Comparison of ENCODE assay signal across 29 cellular contexts in the genomic region with DNA sequence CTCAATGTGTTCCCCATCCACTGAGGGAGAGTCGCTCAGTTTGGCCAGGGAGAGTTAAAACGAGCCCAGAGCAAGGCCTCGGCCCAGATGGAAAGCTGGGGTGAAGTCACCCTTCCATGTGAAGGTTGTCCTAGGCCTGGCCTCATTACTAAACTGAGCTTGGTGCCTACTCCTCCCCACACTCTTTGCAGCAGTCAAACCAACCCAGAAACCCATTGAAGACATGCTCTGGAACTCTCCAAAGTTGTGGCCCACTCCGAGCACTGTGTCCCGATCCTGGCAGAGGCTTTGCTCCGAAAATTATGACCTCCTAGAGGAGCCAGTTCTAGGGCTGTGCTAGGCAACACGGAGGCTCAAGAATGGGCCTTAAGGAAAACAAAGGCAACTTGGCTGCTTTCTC. TPM values are rescaled to one million over a fixed set of nuclear protein-coding genes. Genes with fewer than 3 reads are reported as not detected.
"Had no signal": no experiment of that assay in that cellular context is flagged by ENCODE, and none has a peak within 500 bp of the region (broad histone marks: within the 10 kb centered on the region; RNA-seq: fewer than 3 reads in every experiment).

No MANE protein-coding gene starts in this region.

- H3K4me1 Mint-ChIP-seq: activated CD4-positive, alpha-beta T cell treated with anti-CD3 and anti-CD28 coated beads, Interleukin-2, amount 10 ng/mL, durations not matched to agents 24 days and 14 days; activated naive CD4-positive, alpha-beta T cell treated with anti-CD3 and anti-CD28 coated beads, Interleukin-2, amount 50 U/mL, for 24 hours; activated naive CD8-positive, alpha-beta T cell treated with anti-CD3 and anti-CD28 coated beads, Interleukin-2, amount 10 ng/mL, durations not matched to agents 7 days and 5 days had no signal

- H3K27ac ChIP-seq: ascending aorta, cardiac muscle cell, SJSA1 had no signal

- H3K36me3 ChIP-seq: ascending aorta, cardiac muscle cell, MG63, SJSA1 had no signal

- H3K36me3 Mint-ChIP-seq: activated naive CD4-positive, alpha-beta T cell treated with anti-CD3 and anti-CD28 coated beads, Interleukin-2, amount 50 U/mL, for 24 hours; activated naive CD8-positive, alpha-beta T cell treated with anti-CD3 and anti-CD28 coated beads, Interleukin-2, amount 10 ng/mL, durations not matched to agents 7 days and 5 days had no signal

- H3K4me3 ChIP-seq: ascending aorta, cardiac muscle cell, MG63, SJSA1 had no signal

- DNase-seq: activated CD4-positive, alpha-beta T cell treated with anti-CD3 and anti-CD28 coated beads, Interleukin-2, amount 10 ng/mL, durations not matched to agents 24 days and 14 days; activated CD4-positive, alpha-beta T cell treated with anti-CD3 and anti-CD28 coated beads, Interleukin-2, amount 50 U/mL, for 4 hours; activated gamma-delta T cell; activated naive CD4-positive, alpha-beta T cell treated with Interleukin-2 at 50 U/mL for 16 hours; activated naive CD8-positive, alpha-beta T cell treated with anti-CD3 and anti-CD28 coated beads, Interleukin-2, amount 10 ng/mL, durations not matched to agents 7 days and 5 days; activated T-cell treated with anti-CD3 and anti-CD28 coated beads, Interleukin-2, amount 50 U/mL, for 24 hours; amygdala; Kasumi-1; KG1; MG63; NCI-H1048; NCI-H1105 treated with DMSO at 0.1 percent for 48 hours; NCI-H1436; NCI-H1694; NCI-H1930; NCI-H2081 treated with DMSO at 0.1 percent for 48 hours; NCI-H345; NCI-H524 treated with DMSO at 0.1 percent for 48 hours; SHP77 treated with DMSO at 0.1 percent for 48 hours; SK-N-SH had no signal

- H3K9me3 Mint-ChIP-seq: activated CD4-positive, alpha-beta T cell treated with anti-CD3 and anti-CD28 coated beads, Interleukin-2, amount 10 ng/mL, durations not matched to agents 24 days and 14 days; activated naive CD4-positive, alpha-beta T cell treated with anti-CD3 and anti-CD28 coated beads, Interleukin-2, amount 50 U/mL, for 24 hours; activated naive CD8-positive, alpha-beta T cell treated with anti-CD3 and anti-CD28 coated beads, Interleukin-2, amount 10 ng/mL, durations not matched to agents 7 days and 5 days; activated T-cell treated with anti-CD3 and anti-CD28 coated beads, Interleukin-2, amount 50 U/mL, for 24 hours; activated T-helper 2 cell treated with anti-CD3 and anti-CD28 coated beads, Interferon-gamma antibody, Interleukin-2, Interleukin-4, amounts not matched to agents 10 μg/mL and 5 μg/mL and 100 μg/mL, durations not matched to agents 14 hours and 24 hours and 36 hours; T-helper 1 cell treated with Interleukin-12 subunit alpha and Interleukin-12 subunit beta and Interleukin-4 antibody, amounts not matched to agents 30 μg/mL and 1 μg/mL, for 36 hours; T-helper 2 cell treated with Interferon-gamma antibody and Interleukin-4, amounts not matched to agents 5 μg/mL and 100 μg/mL, for 36 hours had no signal

- H3K27me3 ChIP-seq: ascending aorta, MG63 had no signal

- H3K27ac Mint-ChIP-seq: activated CD4-positive, alpha-beta T cell treated with anti-CD3 and anti-CD28 coated beads, Interleukin-2, amount 10 ng/mL, durations not matched to agents 24 days and 14 days; activated naive CD4-positive, alpha-beta T cell treated with anti-CD3 and anti-CD28 coated beads, Interleukin-2, amount 50 U/mL, for 24 hours; activated naive CD8-positive, alpha-beta T cell treated with anti-CD3 and anti-CD28 coated beads, Interleukin-2, amount 10 ng/mL, durations not matched to agents 7 days and 5 days; activated T-cell treated with anti-CD3 and anti-CD28 coated beads, Interleukin-2, amount 50 U/mL, for 24 hours; activated T-helper 2 cell treated with anti-CD3 and anti-CD28 coated beads, Interferon-gamma antibody, Interleukin-2, Interleukin-4, amounts not matched to agents 10 μg/mL and 5 μg/mL and 100 μg/mL, durations not matched to agents 14 hours and 24 hours and 36 hours; T-helper 1 cell treated with Interleukin-12 subunit alpha and Interleukin-12 subunit beta and Interleukin-4 antibody, amounts not matched to agents 30 μg/mL and 1 μg/mL, for 36 hours; T-helper 2 cell treated with Interferon-gamma antibody and Interleukin-4, amounts not matched to agents 5 μg/mL and 100 μg/mL, for 36 hours had no signal

- H3K4me3 Mint-ChIP-seq: activated CD4-positive, alpha-beta T cell treated with anti-CD3 and anti-CD28 coated beads, Interleukin-2, amount 10 ng/mL, durations not matched to agents 24 days and 14 days; activated naive CD4-positive, alpha-beta T cell treated with anti-CD3 and anti-CD28 coated beads, Interleukin-2, amount 50 U/mL, for 24 hours; activated naive CD8-positive, alpha-beta T cell treated with anti-CD3 and anti-CD28 coated beads, Interleukin-2, amount 10 ng/mL, durations not matched to agents 7 days and 5 days; activated T-cell treated with anti-CD3 and anti-CD28 coated beads, Interleukin-2, amount 50 U/mL, for 24 hours; T-helper 1 cell treated with Interleukin-12 subunit alpha and Interleukin-12 subunit beta and Interleukin-4 antibody, amounts not matched to agents 30 μg/mL and 1 μg/mL, for 36 hours; T-helper 2 cell treated with Interferon-gamma antibody and Interleukin-4, amounts not matched to agents 5 μg/mL and 100 μg/mL, for 36 hours had no signal

- H3K9ac ChIP-seq: SK-N-SH had no signal

- H3K4me1 ChIP-seq: ascending aorta, SJSA1 had no signal

- ATAC-seq: Panc1 had no signal

- H3K9me3 ChIP-seq: ascending aorta, MG63, SJSA1, SK-N-SH had no signal

RNA-seq across cellular contexts. Expression of gene CYP26B1, which starts 11.5 kb away (rescaled TPM):
- total RNA-seq: activated CD4-positive, alpha-beta T cell treated with anti-CD3 and anti-CD28 coated beads, Interleukin-2, amount 10 ng/mL, durations not matched to agents 24 days and 14 days; activated CD8-positive, alpha-beta memory T cell treated with anti-CD3 and anti-CD28 coated beads for 36 hours; activated naive CD8-positive, alpha-beta T cell treated with anti-CD3 and anti-CD28 coated beads, Interleukin-2, amount 10 ng/mL, durations not matched to agents 7 days and 5 days; activated T-helper 2 cell treated with anti-CD3 and anti-CD28 coated beads, Interferon-gamma antibody, Interleukin-2, Interleukin-4, amounts not matched to agents 10 μg/mL and 5 μg/mL and 100 μg/mL, durations not matched to agents 14 hours and 24 hours and 36 hours had no signal
